Comparison of ENCODE assay signal across 8 cellular contexts in genomic region chr1:153288634-153289275, GRCh38. TPM values are rescaled to one million over a fixed set of nuclear protein-coding genes. Genes with fewer than 3 reads are reported as not detected.
DNase-seq lines count a peak whose midpoint lies in the region; ATAC-seq lines count a peak whose summit lies in the region.

No MANE protein-coding gene starts in this region.

- peaks cover 7% of the 10 kb centered on the region; the same call in 1 of the 2 replicates for H3K27me3 ChIP-seq in MG63

- DNase-seq in SIG-M5 treated with dmso at 0.1 percent for 504 hours (lab: John Stamatoyannopoulos, UW; ENCODE audit: unreplicated experiment) (peak; percentile 4), SIG-M5 (lab: John Stamatoyannopoulos, UW) (no peak), MG63 (peak; percentile 33), ecto neural progenitor cell (ENCODE audit: low spot score) (peak; percentile 55)
- peak; percentile 18 for DNase-seq in stimulated activated CD4-positive, alpha-beta T cell treated with anti-CD3 and anti-CD28 coated beads, Interleukin-1b, Interleukin-23, amount 100 ng/mL, for 48 hours

- no peaks in the 10 kb centered on the region for H3K36me3 ChIP-seq in MG63

- no peaks in the 10 kb centered on the region for H3K9me3 ChIP-seq in MG63

- ATAC-seq in GM19324 (IDR thresholded peaks at IDR 0.05; ENCODE audit: low FRiP score, unreplicated experiment) (no peak), GM21423 (IDR thresholded peaks at IDR 0.05; ENCODE audit: unreplicated experiment) (no peak), GM18909 (IDR thresholded peaks at IDR 0.05; ENCODE audit: poor library complexity, unreplicated experiment) (no peak)

- H3K4me3 ChIP-seq in MG63, result no peak overlapping the region

RNA-seq across cellular contexts. Expression of gene PGLYRP3, which starts 24.0 kb away (rescaled TPM):
- total RNA-seq in MG63 (2014; rRNA removed; shearing (Covaris generic); ENCODE audit: low replicate concordance), result not detected in 2 replicates

RNA-seq across cellular contexts. Expression of gene LORICRIN, which starts 29.3 kb away (rescaled TPM):
- not detected in 2 replicates for total RNA-seq in MG63 (2014; rRNA removed; shearing (Covaris generic); ENCODE audit: low replicate concordance)

RNA-seq across cellular contexts. Expression of gene PGLYRP4, which starts 59.9 kb away (rescaled TPM):
- not detected in 2 replicates for total RNA-seq in MG63 (2014; rRNA removed; shearing (Covaris generic); ENCODE audit: low replicate concordance)
